8 cellular contexts compared by ENCODE assay signal in the genomic region with DNA sequence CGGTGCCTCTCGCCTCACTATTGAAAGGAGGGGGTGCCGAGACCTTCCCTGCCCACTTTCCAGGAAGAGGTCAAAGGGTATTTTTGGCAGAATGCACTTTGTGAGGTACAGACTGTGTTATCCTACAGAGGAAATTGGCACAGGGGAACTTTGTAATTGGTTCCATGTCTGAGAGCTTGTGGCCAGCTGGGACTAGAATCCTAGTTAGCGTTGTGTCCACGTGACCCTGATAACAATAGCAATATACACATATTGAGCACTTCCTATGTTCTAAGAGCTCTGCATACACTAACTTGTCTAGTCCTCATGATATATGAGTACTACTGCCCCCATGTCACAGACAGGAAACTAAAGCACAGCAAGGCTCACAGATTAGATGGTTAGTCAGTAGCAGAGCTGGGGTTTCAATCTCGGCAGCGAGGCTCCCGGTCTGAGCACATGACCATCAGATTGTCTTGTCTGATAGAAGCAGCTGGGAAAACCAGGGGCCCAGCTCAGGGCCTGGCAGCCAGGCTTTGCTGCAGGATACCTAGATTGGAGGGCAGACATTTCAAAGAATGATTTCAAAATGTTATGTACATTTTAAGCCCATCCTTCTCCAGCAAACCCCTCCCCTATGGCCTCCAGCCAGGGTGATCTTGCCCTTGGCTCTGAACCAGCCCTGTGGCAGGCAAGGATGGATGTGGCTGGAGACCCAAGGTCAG. TPM values are rescaled to one million over a fixed set of nuclear protein-coding genes. Genes with fewer than 3 reads are reported as not detected.
DNase-seq lines count a peak whose midpoint lies in the region; ATAC-seq and TF ChIP-seq lines count a peak whose summit lies in the region.

No MANE protein-coding gene starts in this region.

- no peaks in the 10 kb centered on the region for H3K9me3 Mint-ChIP-seq in neural crest cell

- no peaks in the 10 kb centered on the region for H3K36me3 Mint-ChIP-seq in neural crest cell (ENCODE audit: low read depth)

- H3K27me3 Mint-ChIP-seq in neural crest cell (ENCODE audit: low read depth) = peaks cover 29% of the 10 kb centered on the region

- no peak overlapping the region for H3K27ac Mint-ChIP-seq in neural crest cell (ENCODE audit: unreplicated experiment)

- TF ChIP-seq POLR2A in erythroblast (IDR thresholded peaks at IDR 0.05; ENCODE audit: low read length) (no peak), vagina (IDR thresholded peaks at IDR 0.05) (no peak)

- no peaks in the 10 kb centered on the region for H3K27me3 ChIP-seq in vagina

- H3K4me3 ChIP-seq in vagina = peak overlapping the region; percentile 50 to 59

- peak overlapping the region; percentile 73 for H3K27ac ChIP-seq in vagina

- ATAC-seq in HG02798 (IDR thresholded peaks at IDR 0.05; ENCODE audit: poor library complexity, unreplicated experiment) = peak; percentile 81

- no peaks in the 10 kb centered on the region for H3K36me3 ChIP-seq in vagina

- intact Hi-C loops in vagina (cut with DNase I) = loop anchor here (5.0 kb wide), 1 partner anchor 66 kb away; the partner anchor contains the start of gene BRPF3

- peak overlapping the region; percentile 18 for H3K4me3 Mint-ChIP-seq in neural crest cell

- DNase-seq in NCI-H82 (lab: John Stamatoyannopoulos, UW) = peak; percentile 50
- DNase-seq in NCI-H82 treated with DMSO at 0.1 percent for 48 hours (lab: John Stamatoyannopoulos, UW; ENCODE audit: unreplicated experiment) = no peak
- peak; percentile 60 to 85 (median 84) for DNase-seq in NCI-H1417 (lab: John Stamatoyannopoulos, UW)
- DNase-seq in activated CD4-positive, alpha-beta T cell treated with anti-CD3 and anti-CD28 coated beads for 4 hours = peak; percentile 44 to 45
- peak; percentile 64 to 67 for DNase-seq in erythroblast (lab: John Stamatoyannopoulos, UW)
- no peak for DNase-seq in neural crest cell (ENCODE audit: low read depth, low spot score)
- peak in 1 of 2 donors; percentile 85 for DNase-seq in vagina (ENCODE audit: extremely low spot score in 2 of 2)

- peaks cover 24% of the 10 kb centered on the region for H3K4me1 ChIP-seq in vagina

- no peaks in the 10 kb centered on the region for H3K9me3 ChIP-seq in vagina

- H3K4me1 Mint-ChIP-seq in neural crest cell = peaks cover 15% of the 10 kb centered on the region

- no peak for TF ChIP-seq CTCF in neural crest cell (conservative IDR thresholded peaks at IDR 0.05)
- no peak for TF ChIP-seq CTCF in vagina (IDR thresholded peaks at IDR 0.05)

RNA-seq across cellular contexts. Expression of gene MAPK13, which starts 1.4 kb away (rescaled TPM):
- total RNA-seq in neural crest cell = 2.0 TPM in 2 replicates
- 21.9 TPM for total RNA-seq in vagina

Comparison
In these comparisons a context has a peak if more than half of its experiments do, and no peak if none do; other contexts are left out.
1. DNase-seq: peak in NCI-H82 (single experiment), NCI-H1417 (3 of 3), activated CD4-positive, alpha-beta T cell treated with anti-CD3 and anti-CD28 coated beads for 4 hours (2 of 2) and erythroblast (2 of 2); none in NCI-H82 treated with DMSO at 0.1 percent for 48 hours (single experiment) and neural crest cell (single experiment).